8 cellular contexts compared by ENCODE assay signal in the genomic region with DNA sequence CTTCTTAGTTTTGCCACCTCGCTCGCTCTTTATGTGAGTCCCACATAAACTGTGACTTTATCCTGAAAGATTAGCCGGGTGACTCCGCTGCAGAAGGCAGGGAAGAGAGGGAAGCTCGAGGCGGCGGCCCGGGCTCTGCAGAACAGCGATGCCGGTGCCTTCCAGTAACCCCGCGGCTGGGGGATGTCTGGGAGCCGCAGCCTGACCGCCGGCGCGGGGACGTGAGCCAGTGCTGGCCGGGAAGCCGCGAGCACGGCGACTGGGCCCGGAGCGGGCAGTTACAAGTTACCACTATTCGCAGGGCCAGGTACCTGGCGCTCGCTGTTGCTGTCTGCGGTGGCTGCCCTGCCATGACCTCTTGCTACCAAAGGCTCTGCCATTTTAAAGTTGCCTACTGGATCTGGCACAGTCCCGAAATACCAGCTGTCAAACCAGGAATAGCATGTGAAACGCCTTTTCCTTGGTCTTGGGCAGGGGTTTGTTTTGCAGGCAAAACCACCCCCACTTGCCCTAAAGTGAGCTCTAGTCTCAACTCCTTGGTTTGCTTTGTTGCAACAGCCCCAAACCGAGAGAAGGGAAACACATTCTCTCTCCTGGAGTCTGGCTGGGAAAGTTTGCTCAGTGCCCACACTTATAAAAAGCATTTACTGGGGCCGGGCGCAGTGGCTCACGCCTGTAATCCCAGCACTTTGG.
DNase-seq lines count a peak whose midpoint lies in the region; ATAC-seq and TF ChIP-seq lines count a peak whose summit lies in the region.

No MANE protein-coding gene starts in this region.

- no peaks in the 10 kb centered on the region for H3K9me3 Mint-ChIP-seq in T-helper 2 cell treated with Interferon-gamma antibody and Interleukin-4, amounts not matched to agents 5 μg/mL and 100 μg/mL, for 36 hours
- no peaks in the 10 kb centered on the region for H3K9me3 Mint-ChIP-seq in progenitor cell of endocrine pancreas (ENCODE audit: low read depth)

- TF ChIP-seq CTCF in progenitor cell of endocrine pancreas (IDR thresholded peaks at IDR 0.05; ENCODE audit: unreplicated experiment): no peak

- peak overlapping the region; percentile 88 for H3K27ac Mint-ChIP-seq in T-helper 2 cell treated with Interferon-gamma antibody and Interleukin-4, amounts not matched to agents 5 μg/mL and 100 μg/mL, for 36 hours
- peak overlapping the region; percentile 92 for H3K27ac Mint-ChIP-seq in progenitor cell of endocrine pancreas

- H3K36me3 Mint-ChIP-seq in T-helper 2 cell treated with Interferon-gamma antibody and Interleukin-4, amounts not matched to agents 5 μg/mL and 100 μg/mL, for 36 hours (ENCODE audit: low read depth): peaks cover 17% of the 10 kb centered on the region
- peaks cover 10% of the 10 kb centered on the region for H3K36me3 Mint-ChIP-seq in progenitor cell of endocrine pancreas (ENCODE audit: insufficient read depth)

- peaks cover 7% of the 10 kb centered on the region for H3K27me3 Mint-ChIP-seq in T-helper 2 cell treated with Interferon-gamma antibody and Interleukin-4, amounts not matched to agents 5 μg/mL and 100 μg/mL, for 36 hours (ENCODE audit: low read depth)
- peaks cover 15% of the 10 kb centered on the region for H3K27me3 Mint-ChIP-seq in progenitor cell of endocrine pancreas

- ATAC-seq in HG03432 (IDR thresholded peaks at IDR 0.05; ENCODE audit: unreplicated experiment): no peak
- no peak for ATAC-seq in GM21526 (IDR thresholded peaks at IDR 0.05; ENCODE audit: low FRiP score, unreplicated experiment)

- peak overlapping the region; percentile 86 for H3K4me3 Mint-ChIP-seq in T-helper 2 cell treated with Interferon-gamma antibody and Interleukin-4, amounts not matched to agents 5 μg/mL and 100 μg/mL, for 36 hours
- H3K4me3 Mint-ChIP-seq in progenitor cell of endocrine pancreas (ENCODE audit: low read depth): peak overlapping the region; percentile 89

- no peak for DNase-seq in T-helper 2 cell treated with Interferon-gamma antibody and Interleukin-4, amounts not matched to agents 5 μg/mL and 100 μg/mL, for 36 hours (ENCODE audit: low spot score)
- DNase-seq in T-helper 2 cell: no peak
- peak in 41 of 58 donors; percentile 13 to 76 (median 46) for DNase-seq in anterior cingulate cortex (lab: John Stamatoyannopoulos, UW)
- peak; percentile 55 for DNase-seq in hepatic stellate cell (ENCODE audit: low spot score)
- peak; percentile 29 for DNase-seq in progenitor cell of endocrine pancreas (ENCODE audit: low spot score, unreplicated experiment)
- DNase-seq in NCI-H2081 (lab: John Stamatoyannopoulos, UW): no peak

- peaks cover 46% of the 10 kb centered on the region for H3K4me1 Mint-ChIP-seq in T-helper 2 cell treated with Interferon-gamma antibody and Interleukin-4, amounts not matched to agents 5 μg/mL and 100 μg/mL, for 36 hours (ENCODE audit: low read depth)
- peaks cover 22% of the 10 kb centered on the region for H3K4me1 Mint-ChIP-seq in progenitor cell of endocrine pancreas (ENCODE audit: low read depth)

Comparison
In these comparisons a context has a peak if more than half of its experiments do, and no peak if none do; other contexts are left out.
1. DNase-seq: peak in anterior cingulate cortex (41 of 58), hepatic stellate cell (single experiment) and progenitor cell of endocrine pancreas (single experiment); none in T-helper 2 cell treated with Interferon-gamma antibody and Interleukin-4, amounts not matched to agents 5 μg/mL and 100 μg/mL, for 36 hours (single experiment), T-helper 2 cell (0 of 5) and NCI-H2081 (0 of 2).